8 cellular contexts compared by ENCODE assay signal in the genomic region with DNA sequence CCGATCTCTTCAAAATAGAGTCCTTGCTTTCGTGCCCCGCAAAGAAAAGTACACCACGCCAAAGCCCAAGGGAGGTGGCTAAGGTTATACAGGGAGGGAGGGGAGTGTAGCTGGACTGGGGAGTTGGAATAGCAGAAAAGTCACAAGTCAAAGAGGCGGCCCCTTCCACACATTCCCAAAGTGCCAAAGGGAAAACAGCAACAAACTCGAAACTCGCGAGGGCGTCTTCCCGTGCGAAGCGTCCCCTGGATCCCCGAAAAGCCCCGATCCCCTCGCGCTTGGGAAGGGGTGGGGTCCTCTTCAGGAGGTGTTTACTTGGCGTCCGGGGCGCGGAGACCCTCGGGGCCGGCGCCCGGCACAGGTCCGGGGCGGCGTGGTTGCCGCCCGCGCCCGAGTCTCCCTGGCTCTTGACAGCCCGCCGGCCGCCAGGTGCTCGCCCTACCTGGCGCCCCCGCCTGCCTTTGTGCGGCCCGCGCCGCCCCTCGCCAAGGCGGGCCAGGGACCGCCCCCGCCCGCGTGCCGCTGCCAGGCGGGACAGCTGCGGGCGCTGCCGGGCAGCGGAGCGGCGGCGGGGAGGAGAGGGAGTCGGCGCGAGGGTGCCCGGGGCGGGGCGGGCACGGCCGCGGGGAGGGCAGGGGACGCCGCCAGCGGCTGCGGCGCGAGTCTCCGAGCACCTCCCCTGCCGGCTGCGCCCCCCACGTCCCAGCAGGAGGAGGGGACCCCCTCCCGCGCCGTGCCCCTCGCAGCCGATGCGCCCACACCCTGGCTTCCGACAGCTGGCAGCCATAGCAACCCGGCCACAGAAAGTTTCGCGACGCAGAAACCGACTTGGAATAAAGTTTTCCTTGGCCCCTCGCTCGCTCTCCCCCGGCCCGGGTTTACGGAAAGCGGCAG.
DNase-seq lines count a peak whose midpoint lies in the region; ATAC-seq lines count a peak whose summit lies in the region.

No MANE protein-coding gene starts in this region.

- DNase-seq in COLO668 (lab: John Stamatoyannopoulos, UW; ENCODE audit: unreplicated experiment) (peak; percentile 73), LoVo (ENCODE audit: low spot score) (peak; percentile 55), adipocyte (ENCODE audit: low read depth) (peak; percentile 72), hypothalamus (lab: John Stamatoyannopoulos, UW) (peak in 34 of 51 donors; percentile 8 to 71 (median 43)), retina (peak; percentile 23), SW 1271 (lab: John Stamatoyannopoulos, UW) (no peak)
- no peak for DNase-seq in activated effector memory CD4-positive, alpha-beta T cell treated with Interleukin-2 at 50 U/mL for 16 hours

- peak; percentile 25 for ATAC-seq in GM19463 (IDR thresholded peaks at IDR 0.05; ENCODE audit: unreplicated experiment)

- H3K4me1 ChIP-seq in adipocyte (ENCODE audit: control insufficient read depth, insufficient read depth, low read length) = peaks cover 14% of the 10 kb centered on the region

- H3K9ac ChIP-seq in adipocyte (ENCODE audit: low read length) = peak overlapping the region; percentile 94

- peak overlapping the region; percentile 83 for H3K4me3 ChIP-seq in adipocyte (ENCODE audit: low read length)

- H3K36me3 ChIP-seq in adipocyte (ENCODE audit: control insufficient read depth, insufficient read depth, low read length, severe bottlenecking) = no peaks in the 10 kb centered on the region

- no peaks in the 10 kb centered on the region for H3K27me3 ChIP-seq in adipocyte (replicated peaks; ENCODE audit: control insufficient read depth, insufficient read depth, low read length)

- H3K9me3 ChIP-seq in adipocyte (ENCODE audit: control insufficient read depth, low read length) = no peaks in the 10 kb centered on the region

Comparison
In these comparisons a context has a peak if more than half of its experiments do, and no peak if none do; other contexts are left out.
1. DNase-seq: peak in COLO668 (single experiment), LoVo (single experiment), adipocyte (single experiment), hypothalamus (34 of 51) and retina (single experiment); none in SW 1271 (0 of 2) and activated effector memory CD4-positive, alpha-beta T cell treated with Interleukin-2 at 50 U/mL for 16 hours (single experiment).